12 cellular contexts compared by ENCODE assay signal in the genomic region with DNA sequence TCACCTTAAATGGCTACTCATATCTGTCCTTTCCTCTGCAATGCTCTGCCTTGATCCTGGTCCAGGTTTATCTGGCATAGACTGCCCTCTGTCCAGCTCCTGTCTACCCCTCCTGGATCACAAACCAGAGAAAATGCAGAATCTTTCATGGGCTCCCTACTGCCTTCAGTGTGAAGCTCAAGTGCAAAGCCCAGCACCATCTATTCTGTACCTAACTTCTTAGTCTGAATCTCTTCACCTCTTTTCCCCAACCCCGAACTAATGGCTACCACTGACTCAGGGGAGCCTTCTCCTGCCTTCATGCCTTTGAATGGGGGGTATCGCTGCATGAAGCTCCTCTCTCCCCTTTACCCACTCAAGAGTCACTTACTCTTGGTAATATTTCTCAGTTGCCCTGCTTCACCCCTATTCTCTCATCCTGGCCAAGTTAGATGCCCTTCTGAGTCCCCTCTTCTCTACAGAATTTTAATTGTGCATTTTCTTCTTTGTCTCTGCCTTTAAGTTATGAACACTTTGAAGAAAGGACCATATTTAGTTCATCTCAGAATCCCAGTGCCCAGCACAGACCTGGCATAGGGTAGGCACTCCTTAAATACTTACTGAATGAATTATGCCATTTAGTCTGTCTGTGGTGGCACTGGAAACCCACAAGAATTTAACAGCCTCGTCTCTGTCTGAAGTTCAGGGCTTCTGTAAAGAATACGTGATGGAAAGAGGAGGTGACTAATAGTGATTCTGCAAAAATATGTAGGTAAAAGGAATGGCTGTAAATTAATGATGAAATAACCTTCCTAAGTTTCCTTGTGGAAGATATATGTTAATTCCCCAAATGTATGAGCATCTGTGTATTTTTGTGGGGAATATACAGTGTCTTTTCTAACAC.
DNase-seq lines count a peak whose midpoint lies in the region; ATAC-seq and TF ChIP-seq lines count a peak whose summit lies in the region.
"Had no signal": no experiment of that assay in that cellular context is flagged by ENCODE, and none has a peak within 500 bp of the region (broad histone marks: within the 10 kb centered on the region; RNA-seq: fewer than 3 reads in every experiment).

No MANE protein-coding gene starts in this region.

- intact Hi-C loops in ascending aorta (cut with DNase I) = no loop called here

- H3K27me3 Mint-ChIP-seq in activated CD8-positive, alpha-beta memory T cell treated with anti-CD3 and anti-CD28 coated beads, Interleukin-2, amount 10 ng/mL, durations not matched to agents 7 days and 5 days = no peaks in the 10 kb centered on the region

- peaks cover 3% of the 10 kb centered on the region for H3K9me3 Mint-ChIP-seq in activated CD8-positive, alpha-beta memory T cell treated with anti-CD3 and anti-CD28 coated beads, Interleukin-2, amount 10 ng/mL, durations not matched to agents 7 days and 5 days (ENCODE audit: low read depth)

- H3K27ac ChIP-seq in ascending aorta = no peak overlapping the region
- H3K27ac ChIP-seq: BLaER1, vagina had no signal

- peak; percentile 30 for ATAC-seq in activated CD8-positive, alpha-beta memory T cell treated with anti-CD3 and anti-CD28 coated beads, Interleukin-2, amount 10 ng/mL, durations not matched to agents 7 days and 5 days
- peak; percentile 86 for ATAC-seq in stimulated activated naive CD8-positive, alpha-beta T cell treated with anti-CD3 and anti-CD28 coated beads, Interleukin-15, Interleukin-2, amounts not matched to agents 100 U/mL and 50 U/mL, for 24 hours

- no peaks in the 10 kb centered on the region for H3K9me3 ChIP-seq in ascending aorta
- H3K9me3 ChIP-seq: vagina had no signal

- no peaks in the 10 kb centered on the region for H3K36me3 ChIP-seq in ascending aorta
- H3K36me3 ChIP-seq: BLaER1, vagina had no signal

- CTCF ChIA-PET in activated CD8-positive, alpha-beta memory T cell treated with anti-CD3 and anti-CD28 coated beads, Interleukin-2, amount 10 ng/mL, durations not matched to agents 7 days and 5 days (lab: Charles Lee) = no interaction called here

- peaks cover 50% of the 10 kb centered on the region for H3K4me1 Mint-ChIP-seq in activated CD8-positive, alpha-beta memory T cell treated with anti-CD3 and anti-CD28 coated beads, Interleukin-2, amount 10 ng/mL, durations not matched to agents 7 days and 5 days

- H3K27ac Mint-ChIP-seq in activated CD8-positive, alpha-beta memory T cell treated with anti-CD3 and anti-CD28 coated beads, Interleukin-2, amount 10 ng/mL, durations not matched to agents 7 days and 5 days = no peak overlapping the region

- no peak overlapping the region for H3K4me3 ChIP-seq in epithelial cell of proximal tubule (ENCODE audit: low read depth, low read length)
- H3K4me3 ChIP-seq in ascending aorta = no peak overlapping the region
- H3K4me3 ChIP-seq: BLaER1, vagina had no signal

- DNase-seq in activated CD8-positive, alpha-beta memory T cell treated with anti-CD3 and anti-CD28 coated beads, Interleukin-2, amount 10 ng/mL, durations not matched to agents 7 days and 5 days = no peak
- DNase-seq in activated CD8-positive, alpha-beta memory T cell treated with anti-CD3 and anti-CD28 coated beads, Interleukin-2, amount 50 U/mL, for 4 hours = no peak
- peak; percentile 63 for DNase-seq in SK-MEL-5 (ENCODE audit: low read depth, low spot score)
- DNase-seq in epithelial cell of proximal tubule (ENCODE audit: low read depth) = peak; percentile 80
- DNase-seq in stimulated activated naive CD8-positive, alpha-beta T cell treated with anti-CD3 and anti-CD28 coated beads, Interleukin-15, Interleukin-2, amounts not matched to agents 100 U/mL and 50 U/mL, for 24 hours = no peak
- DNase-seq in NCI-H2171 (lab: John Stamatoyannopoulos, UW) = no peak
- no peak for DNase-seq in ascending aorta (ENCODE audit: low spot score in 2 of 2)
- no peak for DNase-seq in NCI-H187 treated with DMSO at 0.1 percent for 48 hours (lab: John Stamatoyannopoulos, UW)
- DNase-seq: NCI-H748 treated with DMSO at 0.1 percent for 48 hours, small intestine had no signal

- no peaks in the 10 kb centered on the region for H3K4me1 ChIP-seq in ascending aorta
- H3K4me1 ChIP-seq: BLaER1, vagina had no signal

- no peaks in the 10 kb centered on the region for H3K27me3 ChIP-seq in ascending aorta
- H3K27me3 ChIP-seq: BLaER1, vagina had no signal

- peaks cover 3% of the 10 kb centered on the region for H3K36me3 Mint-ChIP-seq in activated CD8-positive, alpha-beta memory T cell treated with anti-CD3 and anti-CD28 coated beads, Interleukin-2, amount 10 ng/mL, durations not matched to agents 7 days and 5 days

- in situ Hi-C loops in SK-MEL-5 (cut with HindIII; ENCODE audit: low pct_unique_long_range_greater_than_20kb, low sequenced_read_pairs) = no loop called here

- TF ChIP-seq CTCF in epithelial cell of proximal tubule (conservative IDR thresholded peaks at IDR 0.05; ENCODE audit: low read depth, low read length) = no peak
- TF ChIP-seq CTCF in ascending aorta (IDR thresholded peaks at IDR 0.05) = no peak

- no peak overlapping the region for H3K4me3 Mint-ChIP-seq in activated CD8-positive, alpha-beta memory T cell treated with anti-CD3 and anti-CD28 coated beads, Interleukin-2, amount 10 ng/mL, durations not matched to agents 7 days and 5 days

Comparison
In these comparisons a context has a peak if more than half of its experiments do, and no peak if none do; other contexts are left out.
1. DNase-seq: peak in SK-MEL-5 (single experiment) and epithelial cell of proximal tubule (single experiment); none in activated CD8-positive, alpha-beta memory T cell treated with anti-CD3 and anti-CD28 coated beads, Interleukin-2, amount 10 ng/mL, durations not matched to agents 7 days and 5 days (single experiment), activated CD8-positive, alpha-beta memory T cell treated with anti-CD3 and anti-CD28 coated beads, Interleukin-2, amount 50 U/mL, for 4 hours (single experiment), stimulated activated naive CD8-positive, alpha-beta T cell treated with anti-CD3 and anti-CD28 coated beads, Interleukin-15, Interleukin-2, amounts not matched to agents 100 U/mL and 50 U/mL, for 24 hours (single experiment), NCI-H2171 (single experiment), ascending aorta (0 of 2) and NCI-H187 treated with DMSO at 0.1 percent for 48 hours (single experiment).